Comparison of ENCODE assay signal across 9 cellular contexts in the genomic region with DNA sequence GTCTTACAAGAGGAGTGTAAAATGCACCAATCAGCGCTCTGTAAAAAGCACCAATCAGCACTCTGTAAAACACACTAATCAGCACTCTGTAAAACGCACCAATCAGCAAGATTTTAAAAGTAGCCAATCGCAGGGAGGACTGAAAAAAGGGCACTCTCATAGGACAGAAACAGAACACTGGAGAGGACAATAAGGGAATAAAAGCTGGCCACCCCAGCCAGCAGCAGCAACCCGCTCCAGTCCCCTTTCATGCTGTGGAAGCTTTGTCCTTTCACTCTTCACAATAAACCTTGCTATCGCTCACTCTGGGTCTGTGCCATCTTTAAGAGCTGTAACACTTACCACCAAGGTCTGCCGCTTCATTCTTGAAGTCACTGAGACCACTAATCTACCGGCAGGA. TPM values are rescaled to one million over a fixed set of nuclear protein-coding genes. Genes with fewer than 3 reads are reported as not detected.
DNase-seq lines count a peak whose midpoint lies in the region; TF ChIP-seq lines count a peak whose summit lies in the region.
"Had no signal": no experiment of that assay in that cellular context is flagged by ENCODE, and none has a peak within 500 bp of the region (broad histone marks: within the 10 kb centered on the region; RNA-seq: fewer than 3 reads in every experiment).

No MANE protein-coding gene starts in this region.

- H3K4me3 Mint-ChIP-seq in immature natural killer cell: peak overlapping the region in 4 of 5 donors; percentile 24 to 91 (median 54)

- WGBS in GM23248 (ENCODE audit: low coverage in 1 of 2, low lambda C conversion rate in 2 of 2, missing lambda C conversion rate in 2 of 2), 2 experiments: 98 to 99% methylated on average over 7 of the region's 7 CpGs
- WGBS in thyroid gland, 2 donors: 86% methylated on average over 7 of the region's 7 CpGs

- TF ChIP-seq CTCF in thyroid gland (IDR thresholded peaks at IDR 0.05): no peak

- H3K4me1 ChIP-seq in GM23248 (ENCODE audit: insufficient read depth) (peaks cover 22% of the 10 kb centered on the region), thyroid gland (peaks cover 6 to 13% of the 10 kb centered on the region in 2 donors)

- H3K27ac ChIP-seq in GM23248 (peak overlapping the region; percentile 83), thyroid gland (no peak overlapping the region)

- no peaks in the 10 kb centered on the region for H3K9me3 ChIP-seq in GM23248 (ENCODE audit: low read depth)
- H3K9me3 ChIP-seq in thyroid gland: no peaks in the 10 kb centered on the region

- H3K27me3 ChIP-seq in GM23248 (replicated peaks; ENCODE audit: insufficient read depth) (no peaks in the 10 kb centered on the region), thyroid gland (no peaks in the 10 kb centered on the region)

- peaks cover 11 to 17% (median 14%) of the 10 kb centered on the region in 3 donors for H3K27me3 Mint-ChIP-seq in immature natural killer cell (ENCODE audit: low read depth in 3 of 3)

- H3K36me3 Mint-ChIP-seq in immature natural killer cell: peaks cover 0 to under 1% (median 0%) of the 10 kb centered on the region in 3 donors

- intact Hi-C loops in thyroid gland (cut with DNase I): no loop called here

- H3K4me2 ChIP-seq in GM23248 (ENCODE audit: unreplicated experiment): peak overlapping the region; percentile 85

- no peaks in the 10 kb centered on the region for H4K20me1 ChIP-seq in GM23248 (ENCODE audit: insufficient read depth)

- no peaks in the 10 kb centered on the region for H3K9me3 Mint-ChIP-seq in immature natural killer cell

- in situ Hi-C loops in GM23248 (cut with MboI): no loop called here
- in situ Hi-C loops in SK-MEL-5 (cut with HindIII; ENCODE audit: low pct_unique_long_range_greater_than_20kb, low sequenced_read_pairs): no loop called here

- peaks cover 30% of the 10 kb centered on the region for H3F3A ChIP-seq in GM23248 (ENCODE audit: insufficient read depth)

- peaks cover 22 to 28% of the 10 kb centered on the region in 2 donors for H3K4me1 Mint-ChIP-seq in immature natural killer cell

- no peaks in the 10 kb centered on the region for H3K9me2 ChIP-seq in GM23248 (ENCODE audit: insufficient read depth)

- H2AFZ ChIP-seq in GM23248: peak overlapping the region; percentile 73; the same call in 1 of the 2 replicates

- peak; percentile 45 for DNase-seq in A172 (ENCODE audit: low spot score)
- DNase-seq in GM23248: no peak
- peak; percentile 16 for DNase-seq in SK-MEL-5 (ENCODE audit: low read depth, low spot score)
- no peak for DNase-seq in immature natural killer cell
- no peak for DNase-seq in stimulated activated CD8-positive, alpha-beta memory T cell treated with anti-CD3 and anti-CD28 coated beads, Interleukin-4, amount 100 ng/mL, for 48 hours
- DNase-seq in thyroid gland: no peak
- no peak for DNase-seq in NCI-H146 (lab: John Stamatoyannopoulos, UW)
- DNase-seq in middle frontal gyrus (ENCODE audit: extremely low spot score, low spot score): no peak
- DNase-seq: effector CD8-positive, alpha-beta T cell had no signal

- H3K9ac ChIP-seq in GM23248: no peak overlapping the region

- no peak for TF ChIP-seq POLR2A in thyroid gland (IDR thresholded peaks at IDR 0.05)

- H3K4me3 ChIP-seq in GM23248 (0 out of 2 replicates have a peak overlapping the region, but pooled peaks have one; percentile 77), thyroid gland (replicated peaks in 1 of 3) (no peak overlapping the region)

- peak overlapping the region in 5 of 6 donors; percentile 7 to 91 (median 64) for H3K27ac Mint-ChIP-seq in immature natural killer cell

- H3K36me3 ChIP-seq in GM23248 (ENCODE audit: low read depth) (no peaks in the 10 kb centered on the region), thyroid gland (no peaks in the 10 kb centered on the region)

- no peaks in the 10 kb centered on the region for H3K79me2 ChIP-seq in GM23248 (ENCODE audit: insufficient read depth)

RNA-seq across cellular contexts. Expression of a gene that starts 1.7 kb away (rescaled TPM):
- 38.3 and 73.0 TPM in 2 replicates for total RNA-seq in A172 (2014; rRNA removed; shearing (Covaris generic))
- total RNA-seq in GM23248 (2014; rRNA removed; shearing (Covaris generic)): 33.1 and 46.9 TPM in 2 replicates
- polyA plus RNA-seq in GM23248 (2016; fragmentation: Nextera tagmentation; extraction: Ambion mirVana) (44.7 and 50.4 TPM in 2 replicates), immature natural killer cell (10 to 100 TPM in 2 of 3 donors, 1 to 10 TPM in 1; 4.6 to 17.8 (median 12.3) TPM)
- 5.8 and 8.0 TPM in 2 replicates for total RNA-seq in SK-MEL-5 (2014; rRNA removed; shearing (Covaris generic))
- polyA plus RNA-seq in SK-MEL-5 (2015; cell fraction: cytosol; rRNA removed): 7.3 and 7.6 TPM in 2 replicates
- 4.4 and 7.2 TPM in 2 replicates for polyA plus RNA-seq in SK-MEL-5 (2015; cell fraction: nucleus; rRNA removed)
- 100 to 1,000 TPM in 1 of 4 donors, 10 to 100 TPM in 3; 57.8 to 101 (median 77.0) TPM for total RNA-seq in thyroid gland

Comparison
In these comparisons a context has a peak if more than half of its experiments do, and no peak if none do; other contexts are left out.
1. DNase-seq: peak in A172 (single experiment) and SK-MEL-5 (single experiment); none in GM23248 (single experiment), immature natural killer cell (0 of 3), stimulated activated CD8-positive, alpha-beta memory T cell treated with anti-CD3 and anti-CD28 coated beads, Interleukin-4, amount 100 ng/mL, for 48 hours (single experiment), thyroid gland (0 of 2), NCI-H146 (single experiment) and middle frontal gyrus (single experiment).